In genomic region chr19:8050274-8051096, GRCh38 we compare ENCODE assay signal across 1 cellular context.
TF ChIP-seq lines count a peak whose summit lies in the region.

No MANE protein-coding gene starts in this region.

TF ChIP-seq in GM12878, 131 proteins besides CTCF, POLR2A, EP300 and RAD21 (continued from another document):
- TF ChIP-seq ZNF592 (IDR thresholded peaks at IDR 0.05) (no peak), SRF (IDR thresholded peaks at IDR 0.05; ENCODE audit: low read depth in 2 of 2, low read length in 2 of 2) (0 out of 4 replicates have a peak, but pooled peaks of 1 of the 2 experiments have one; percentile 22), RB1 (IDR thresholded peaks at IDR 0.05; ENCODE audit: borderline replicate concordance) (no peak), CHD1 (IDR thresholded peaks at IDR 0.05; ENCODE audit: low read depth, low read length) (no peak), SPI1 (IDR thresholded peaks at IDR 0.05; ENCODE audit: borderline replicate concordance, insufficient read depth, low read depth, low read length) (no peak), SMAD5 (IDR thresholded peaks at IDR 0.05; ENCODE audit: low read depth) (no peak), E2F8 (IDR thresholded peaks at IDR 0.05; ENCODE audit: low read depth, partially characterized antibody) (no peak), E2F4 (IDR thresholded peaks at IDR 0.05; ENCODE audit: low read depth, low read length) (no peak), JUND (IDR thresholded peaks at IDR 0.05; ENCODE audit: low read depth, low read length) (no peak), ZBTB4 (CRISPR knock-in tag; IDR thresholded peaks at IDR 0.05) (no peak), IKZF2 (IDR thresholded peaks at IDR 0.05) (no peak), RELA (IDR thresholded peaks at IDR 0.05; ENCODE audit: borderline replicate concordance, partially characterized antibody) (no peak), MEF2B (IDR thresholded peaks at IDR 0.05; ENCODE audit: partially characterized antibody, poor library complexity, severe bottlenecking) (no peak), NFYA (IDR thresholded peaks at IDR 0.05; ENCODE audit: borderline replicate concordance, low read depth, low read length) (no peak), JUNB (IDR thresholded peaks at IDR 0.05) (no peak), CBX5 (IDR thresholded peaks at IDR 0.05; ENCODE audit: low read depth) (no peak), ZNF384 (IDR thresholded peaks at IDR 0.05; ENCODE audit: borderline replicate concordance, low read depth, low read length) (no peak)
